ENCODE assay signal across 8 cellular contexts in the genomic region with DNA sequence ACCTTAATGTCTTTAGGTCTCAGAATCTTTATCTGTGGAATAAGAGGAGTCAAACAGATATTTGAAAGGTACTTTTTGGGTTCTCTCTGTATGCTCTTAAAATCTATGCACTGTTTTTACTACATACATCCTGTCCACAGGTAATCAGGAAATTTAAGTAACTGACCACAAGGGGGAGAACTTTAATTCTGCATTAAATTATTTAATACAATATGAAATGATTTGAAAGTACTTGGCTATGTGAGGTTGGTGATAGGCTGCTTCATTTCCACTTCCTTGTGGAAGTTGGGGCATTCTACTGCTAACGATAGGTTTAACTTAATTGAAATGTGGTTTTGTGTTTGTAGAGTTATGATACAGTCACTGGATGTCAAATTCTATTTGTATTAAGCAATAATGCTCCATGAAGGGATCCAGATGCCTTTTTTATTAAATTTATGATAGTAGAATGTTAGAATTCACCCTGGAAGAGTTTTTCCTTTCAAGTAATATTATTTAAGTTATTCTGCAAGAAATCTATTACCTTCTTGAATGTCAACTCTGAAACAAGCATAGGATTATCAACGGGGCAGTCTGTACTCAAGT. TPM values are rescaled to one million over a fixed set of nuclear protein-coding genes. Genes with fewer than 3 reads are reported as not detected.
DNase-seq lines count a peak whose midpoint lies in the region; ATAC-seq and TF ChIP-seq lines count a peak whose summit lies in the region.

No MANE protein-coding gene starts in this region.

- TF ChIP-seq CTCF in cardiac muscle cell (IDR thresholded peaks at IDR 0.05; ENCODE audit: low read depth, low read length) (peak; percentile 40), NB4 (IDR thresholded peaks at IDR 0.05; ENCODE audit: low read depth, low read length) (peak; percentile 26), chondrocyte (IDR thresholded peaks at IDR 0.05) (peak; percentile 89), prostate gland (IDR thresholded peaks at IDR 0.05) (peak in 3 of 4 experiments; percentile 32 to 58 (median 56))

- TF ChIP-seq POLR2A in NB4 (IDR thresholded peaks at IDR 0.05; ENCODE audit: extremely low read depth, insufficient read length) (no peak), prostate gland (IDR thresholded peaks at IDR 0.05) (no peak)

- no peaks in the 10 kb centered on the region for H3K36me3 Mint-ChIP-seq in chondrocyte (ENCODE audit: low read depth)

- H3K4me3 ChIP-seq in cardiac muscle cell (no peak overlapping the region), right cardiac atrium (ENCODE audit: low read length) (no peak overlapping the region), NB4 (ENCODE audit: low read depth, low read length) (no peak overlapping the region), prostate gland (no peak overlapping the region)

- H3K4me3 Mint-ChIP-seq in chondrocyte (ENCODE audit: unreplicated experiment): no peak overlapping the region

- H3K9me3 Mint-ChIP-seq in chondrocyte (ENCODE audit: low read depth): no peaks in the 10 kb centered on the region

- no peaks in the 10 kb centered on the region for H3K27me3 ChIP-seq in cardiac muscle cell
- no peaks in the 10 kb centered on the region for H3K27me3 ChIP-seq in right cardiac atrium (ENCODE audit: control insufficient read depth, insufficient read depth)
- H3K27me3 ChIP-seq in prostate gland (replicated peaks; ENCODE audit: insufficient read depth): no peaks in the 10 kb centered on the region

- peaks cover 22% of the 10 kb centered on the region for H3K27me3 Mint-ChIP-seq in chondrocyte (ENCODE audit: low read depth)

- ATAC-seq in right cardiac atrium (no peak), GM21825 (IDR thresholded peaks at IDR 0.05; ENCODE audit: unreplicated experiment) (no peak), GM21717 (IDR thresholded peaks at IDR 0.05; ENCODE audit: unreplicated experiment) (no peak)

- intact Hi-C loops in right cardiac atrium (cut with DNase I) (loop anchor here in 1 of 4 donors (10.0 kb wide), 1 partner anchor 835 kb away; no protein-coding TSS in a partner anchor), prostate gland (cut with DNase I) (no loop called here)

- H3K9me3 ChIP-seq in cardiac muscle cell (ENCODE audit: low read depth): no peaks in the 10 kb centered on the region
- H3K9me3 ChIP-seq in right cardiac atrium (ENCODE audit: control insufficient read depth, low read length): no peaks in the 10 kb centered on the region
- H3K9me3 ChIP-seq in prostate gland: no peaks in the 10 kb centered on the region

- DNase-seq in cardiac muscle cell (ENCODE audit: low read depth in 1 of 2, low spot score in 1 of 2) (peak; percentile 15 to 29), right cardiac atrium (no peak), NB4 (ENCODE audit: low read depth) (peak; percentile 27), chondrocyte (ENCODE audit: low spot score) (no peak), prostate gland (ENCODE audit: low spot score) (no peak)
- DNase-seq in stimulated activated CD4-positive, alpha-beta T cell treated with anti-CD3 and anti-CD28 coated beads, Interleukin-15, amount 100 ng/mL, for 24 hours: no peak

- H3K4me1 ChIP-seq in cardiac muscle cell (ENCODE audit: low read depth) (no peaks in the 10 kb centered on the region), right cardiac atrium (ENCODE audit: control insufficient read depth, insufficient read depth, low read length) (no peaks in the 10 kb centered on the region), prostate gland (replicated peaks) (no peaks in the 10 kb centered on the region)

- no peaks in the 10 kb centered on the region for H3K36me3 ChIP-seq in cardiac muscle cell
- no peaks in the 10 kb centered on the region for H3K36me3 ChIP-seq in prostate gland

- no peaks in the 10 kb centered on the region for H3K4me1 Mint-ChIP-seq in chondrocyte (ENCODE audit: low read depth)

- no peak overlapping the region for H3K27ac ChIP-seq in cardiac muscle cell
- H3K27ac ChIP-seq in right cardiac atrium (ENCODE audit: low read length): no peak overlapping the region
- H3K27ac ChIP-seq in prostate gland: no peak overlapping the region

- no peak overlapping the region for H3K27ac Mint-ChIP-seq in chondrocyte (ENCODE audit: unreplicated experiment)

- 61% methylated on average over 2 of the region's 2 CpGs for WGBS in right cardiac atrium
- WGBS in prostate gland: 74% methylated on average over 2 of the region's 2 CpGs

RNA-seq across cellular contexts. Expression of a gene that starts 6.0 kb away (rescaled TPM):
- not detected in 2 replicates for total RNA-seq in cardiac muscle cell
- polyA plus RNA-seq in cardiac muscle cell: not detected in 2 replicates
- not detected for total RNA-seq in right cardiac atrium
- polyA plus RNA-seq in right cardiac atrium: not detected
- total RNA-seq in chondrocyte: not detected in 3 replicates
- total RNA-seq in prostate gland: 1 to 10 TPM in 1 of 2 donors, not detected in 1; 1.8 TPM

RNA-seq across cellular contexts. Expression of a gene that starts 30.1 kb away (rescaled TPM):
- total RNA-seq in cardiac muscle cell (0.06 TPM in 1 of 2 replicates, not detected in the other), right cardiac atrium (under 1 TPM; 0.14 to 0.48 (median 0.20) TPM), chondrocyte (not detected in 3 replicates), prostate gland (under 1 TPM in 1 of 2 donors, not detected in 1; 0.05 TPM)
- polyA plus RNA-seq in cardiac muscle cell (not detected in 2 replicates), right cardiac atrium (0.02 TPM)

Comparison
In these comparisons a context has a peak if more than half of its experiments do, and no peak if none do; other contexts are left out.
1. DNase-seq: peak in cardiac muscle cell (2 of 2) and NB4 (single experiment); none in right cardiac atrium (0 of 3), chondrocyte (single experiment), prostate gland (single experiment) and stimulated activated CD4-positive, alpha-beta T cell treated with anti-CD3 and anti-CD28 coated beads, Interleukin-15, amount 100 ng/mL, for 24 hours (single experiment).
2. CTCF ChIP-seq: peak in every context shown above with its lines; median percentile 89 in chondrocyte; 56 in prostate gland; 40 in cardiac muscle cell; 26 in NB4.